16 cellular contexts compared by ENCODE assay signal in the genomic region with DNA sequence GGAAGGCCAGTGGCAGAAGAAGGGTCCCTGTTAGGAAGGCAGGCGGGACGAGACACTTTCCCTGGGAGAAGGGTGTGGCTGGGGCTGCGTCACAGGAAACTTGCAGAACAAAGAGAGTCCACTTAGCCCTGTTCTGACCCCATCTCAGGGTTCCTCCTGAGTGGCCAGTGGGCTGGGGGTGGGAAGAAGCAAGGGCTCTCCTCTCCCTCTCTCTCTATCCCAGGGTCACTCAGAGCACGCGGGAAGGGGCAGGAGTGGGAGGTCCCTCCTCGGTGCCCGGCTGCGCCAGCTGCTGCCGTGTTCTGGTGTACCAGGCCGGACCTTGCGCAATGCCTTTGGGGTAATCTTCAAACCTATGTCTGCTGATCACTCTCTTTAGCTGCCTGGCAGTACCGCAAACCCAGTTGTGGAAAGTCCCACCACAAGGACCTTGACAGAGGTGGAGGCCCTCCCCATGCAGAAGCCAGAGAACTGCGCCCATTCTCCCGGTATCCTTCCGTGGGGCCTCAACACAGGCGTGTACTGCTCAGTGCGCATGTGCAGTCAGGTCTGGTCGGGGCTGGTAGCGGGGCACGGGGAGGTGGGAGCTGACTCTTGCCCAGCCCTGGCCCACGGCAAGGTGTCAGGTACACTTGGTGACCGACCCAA. TPM values are rescaled to one million over a fixed set of nuclear protein-coding genes. Genes with fewer than 3 reads are reported as not detected.
DNase-seq lines count a peak whose midpoint lies in the region; ATAC-seq, FAIRE-seq and TF ChIP-seq lines count a peak whose summit lies in the region.
"Had no signal": no experiment of that assay in that cellular context is flagged by ENCODE, and none has a peak within 500 bp of the region (broad histone marks: within the 10 kb centered on the region; RNA-seq: fewer than 3 reads in every experiment).

No MANE protein-coding gene starts in this region.

- intact Hi-C loops in kidney (cut with DNase I), result no loop called here
- intact Hi-C loops in psoas muscle (cut with DNase I), result no loop called here
- intact Hi-C loops in PC-3 (cut with micrococcal nuclease), result no loop called here
- intact Hi-C loops in esophagus muscularis mucosa (cut with DNase I), result no loop called here

- H3K9me2 ChIP-seq in PC-3 (replicated peaks; ENCODE audit: low read length), result no peaks in the 10 kb centered on the region

- DNase-seq in H9 (no peak), kidney (peak; percentile 79), psoas muscle (no peak), PC-3 (no peak), esophagus muscularis mucosa (ENCODE audit: extremely low spot score) (no peak), glutamatergic neuron (no peak)
- DNase-seq: activated CD4-positive, alpha-beta T cell treated with anti-CD3 and anti-CD28 coated beads for 36 hours; activated T-cell treated with anti-CD3 and anti-CD28 coated beads, Interleukin-2, amount 50 U/mL, for 24 hours; effector memory CD8-positive, alpha-beta T cell; NCI-H187 treated with DMSO at 0.1 percent for 48 hours; NK-92 treated with Interleukin-12 subunit alpha and Interleukin-12 subunit beta, amount 100 ng/mL, for 24 hours; stimulated activated CD4-positive, alpha-beta T cell treated with anti-CD3 and anti-CD28 coated beads, Interleukin-4, amount 100 ng/mL, for 24 hours; stimulated activated naive CD4-positive, alpha-beta T cell had no signal

- H3K36me3 Mint-ChIP-seq in H9 (ENCODE audit: insufficient read depth in 1 of 3, low read depth in 3 of 3), result peaks cover 0 to 9% (median 3%) of the 10 kb centered on the region in 3 experiments; a peak in 4 of 7 replicates
- no peaks in the 10 kb centered on the region for H3K36me3 Mint-ChIP-seq in glutamatergic neuron (ENCODE audit: unreplicated experiment)

- H4K5ac ChIP-seq in H9 (ENCODE audit: insufficient read length, low read depth, low read length), result no peak overlapping the region

- no peak for TF ChIP-seq POLR2A in esophagus muscularis mucosa (IDR thresholded peaks at IDR 0.05; ENCODE audit: low read depth)

- no peak overlapping the region for H2BK120ac ChIP-seq in H9 (ENCODE audit: low read depth, low read length, poor library complexity, severe bottlenecking)

- H3T11ph ChIP-seq in H9 (ENCODE audit: low read length), result no peak overlapping the region

- H3K27me3 ChIP-seq in H9 (ENCODE audit: insufficient read depth, low read length) (no peaks in the 10 kb centered on the region), psoas muscle (ENCODE audit: insufficient read depth in 3 of 3, low read length in 2 of 3) (no peaks in the 10 kb centered on the region), PC-3 (ENCODE audit: low read length) (no peaks in the 10 kb centered on the region), esophagus muscularis mucosa (no peaks in the 10 kb centered on the region)
- H3K27me3 ChIP-seq: ascending aorta had no signal

- no peak overlapping the region for H3K4me2 ChIP-seq in H9 (ENCODE audit: insufficient read depth, insufficient read length, low read length)
- no peak overlapping the region for H3K4me2 ChIP-seq in PC-3 (ENCODE audit: low read length)

- no peak overlapping the region; the same call in 1 of the 2 replicates for H3K4ac ChIP-seq in H9 (ENCODE audit: low read depth, low read length)

- H2BK15ac ChIP-seq in H9 (ENCODE audit: low read depth, low read length), result no peak overlapping the region

- H4K91ac ChIP-seq in H9 (ENCODE audit: insufficient read length, low read depth, low read length), result no peak overlapping the region

- H3K23ac ChIP-seq in H9 (ENCODE audit: insufficient read length, low read depth, low read length), result no peak overlapping the region

- H2AFZ ChIP-seq in H9 (ENCODE audit: low read length) (no peak overlapping the region), PC-3 (ENCODE audit: low read length) (no peak overlapping the region)

- WGBS in H9 (ENCODE audit: extremely low coverage, insufficient read length, low lambda C conversion rate), result no CpG with 5 or more reads among the region's 22 CpGs
- WGBS in psoas muscle, 3 donors, result 92 to 94% (median 93%) methylated on average over 22 of the region's 22 CpGs
- WGBS in esophagus muscularis mucosa, result 96% methylated on average over 19 of the region's 22 CpGs

- H3K79me1 ChIP-seq in H9 (ENCODE audit: insufficient read depth, low read depth, low read length, poor library complexity, severe bottlenecking), result no peaks in the 10 kb centered on the region

- peaks cover 7 to 8% of the 10 kb centered on the region in 2 experiments for H3K9me3 Mint-ChIP-seq in H9
- H3K9me3 Mint-ChIP-seq in glutamatergic neuron (ENCODE audit: unreplicated experiment), result peaks cover 1% of the 10 kb centered on the region
- H3K9me3 Mint-ChIP-seq: effector memory CD8-positive, alpha-beta T cell had no signal

- no peak overlapping the region for H4K8ac ChIP-seq in H9 (replicated peaks; ENCODE audit: insufficient read length, low read depth, low read length)

- H3K4me1 ChIP-seq in H9 (ENCODE audit: insufficient read depth, low read length), result no peaks in the 10 kb centered on the region; the same call in 1 of the 2 replicates
- no peaks in the 10 kb centered on the region for H3K4me1 ChIP-seq in kidney (ENCODE audit: control insufficient read depth in 1 of 2, insufficient read depth in 1 of 2, low read depth in 1 of 2, low read length in 2 of 2)
- peaks cover 8% of the 10 kb centered on the region for H3K4me1 ChIP-seq in psoas muscle
- peaks cover 14% of the 10 kb centered on the region for H3K4me1 ChIP-seq in PC-3 (ENCODE audit: insufficient read depth, low read length)
- peaks cover 8 to 20% (median 15%) of the 10 kb centered on the region in 4 donors for H3K4me1 ChIP-seq in esophagus muscularis mucosa
- H3K4me1 ChIP-seq: ascending aorta had no signal

- peak overlapping the region; percentile 55; the same call in 1 of the 2 replicates for H3K14ac ChIP-seq in H9 (ENCODE audit: insufficient read depth, low read length)

- no peaks in the 10 kb centered on the region for H3K9me3 ChIP-seq in H9 (ENCODE audit: control insufficient read depth, low read depth, low read length)
- H3K9me3 ChIP-seq in kidney (ENCODE audit: control insufficient read depth in 1 of 2, low read length in 2 of 2), result no peaks in the 10 kb centered on the region
- H3K9me3 ChIP-seq in psoas muscle, result no peaks in the 10 kb centered on the region
- H3K9me3 ChIP-seq in PC-3 (ENCODE audit: low read length), result no peaks in the 10 kb centered on the region
- H3K9me3 ChIP-seq in esophagus muscularis mucosa, result no peaks in the 10 kb centered on the region
- H3K9me3 ChIP-seq: ascending aorta had no signal

- FAIRE-seq in kidney (lab: Jason Lieb, UNC), result no peak

- no peak overlapping the region for H2BK20ac ChIP-seq in H9 (ENCODE audit: low read depth, low read length, poor library complexity, severe bottlenecking)

- no peak overlapping the region for H3K56ac ChIP-seq in H9 (ENCODE audit: insufficient read length, low read depth, low read length)

- H3K79me2 ChIP-seq in H9 (ENCODE audit: insufficient read depth, low read length), result no peaks in the 10 kb centered on the region
- H3K79me2 ChIP-seq in PC-3 (ENCODE audit: low read length), result no peaks in the 10 kb centered on the region

- TF ChIP-seq CTCF in H9 (conservative IDR thresholded peaks at IDR 0.05) (no peak), VCaP (conservative IDR thresholded peaks at IDR 0.05) (no peak), kidney (IDR thresholded peaks at IDR 0.05; ENCODE audit: borderline replicate concordance, extremely low read depth, insufficient read depth) (no peak), psoas muscle (IDR thresholded peaks at IDR 0.05) (no peak), PC-3 (conservative IDR thresholded peaks at IDR 0.05; ENCODE audit: low read depth, low read length) (no peak), esophagus muscularis mucosa (IDR thresholded peaks at IDR 0.05) (no peak), glutamatergic neuron (IDR thresholded peaks at IDR 0.05; ENCODE audit: partially characterized antibody, unreplicated experiment) (no peak)

- H3F3A ChIP-seq in PC-3 (ENCODE audit: low read length, unreplicated experiment), result no peaks in the 10 kb centered on the region

- H3K4me1 Mint-ChIP-seq in H9 (peaks cover 14 to 15% of the 10 kb centered on the region in 2 experiments), glutamatergic neuron (ENCODE audit: low read depth, unreplicated experiment) (peaks cover 4% of the 10 kb centered on the region)

- BruUV-seq in PC-3 (replicated peaks; lab: Mats Ljungman, UMichigan), result no TSS peak

- H3K27me3 Mint-ChIP-seq in H9 (ENCODE audit: low read depth), result peaks cover 2% of the 10 kb centered on the region; the same call in 1 of the 2 replicates
- no peaks in the 10 kb centered on the region for H3K27me3 Mint-ChIP-seq in glutamatergic neuron (ENCODE audit: unreplicated experiment)
- H3K27me3 Mint-ChIP-seq: activated T-cell treated with anti-CD3 and anti-CD28 coated beads, Interleukin-2, amount 50 U/mL, for 24 hours; effector memory CD8-positive, alpha-beta T cell had no signal

- H3K36me3 ChIP-seq in kidney (ENCODE audit: control insufficient read depth in 1 of 2, insufficient read depth in 2 of 2, low read length in 2 of 2), result no peaks in the 10 kb centered on the region
- H3K36me3 ChIP-seq in psoas muscle (ENCODE audit: insufficient read depth in 1 of 2, low read depth in 1 of 2), result no peaks in the 10 kb centered on the region
- no peaks in the 10 kb centered on the region for H3K36me3 ChIP-seq in PC-3 (ENCODE audit: low read depth, low read length)
- H3K36me3 ChIP-seq in esophagus muscularis mucosa, result no peaks in the 10 kb centered on the region
- H3K36me3 ChIP-seq: ascending aorta had no signal

- H3K23me2 ChIP-seq in H9 (ENCODE audit: insufficient read length, low read depth, low read length, poor library complexity, severe bottlenecking), result no peaks in the 10 kb centered on the region

- H3K4me3 Mint-ChIP-seq in H9 (no peak overlapping the region), glutamatergic neuron (ENCODE audit: unreplicated experiment) (no peak overlapping the region)
- H3K4me3 Mint-ChIP-seq: activated CD4-positive, alpha-beta T cell treated with anti-CD3 and anti-CD28 coated beads for 36 hours; activated T-cell treated with anti-CD3 and anti-CD28 coated beads, Interleukin-2, amount 50 U/mL, for 24 hours; effector memory CD8-positive, alpha-beta T cell had no signal

- no peak overlapping the region for H3K9ac ChIP-seq in H9 (ENCODE audit: extremely low read depth, insufficient read length, low read length)
- no peak overlapping the region for H3K9ac ChIP-seq in kidney (ENCODE audit: low read length in 2 of 2)
- no peak overlapping the region for H3K9ac ChIP-seq in PC-3 (ENCODE audit: low read length)

- ATAC-seq in psoas muscle (peak in 3 of 4 donors; percentile 26 to 36 (median 33)), PC-3 (no peak), HG02840 (IDR thresholded peaks at IDR 0.05; ENCODE audit: low FRiP score, unreplicated experiment) (no peak)
- ATAC-seq: activated CD4-positive, alpha-beta T cell treated with anti-CD3 and anti-CD28 coated beads for 36 hours; effector memory CD8-positive, alpha-beta T cell had no signal

- no peak overlapping the region for H2BK12ac ChIP-seq in H9 (ENCODE audit: insufficient read length, low read depth, low read length)

- no peak for TF ChIP-seq EP300 in esophagus muscularis mucosa (IDR thresholded peaks at IDR 0.05)

- CTCF ChIA-PET in PC-3 (lab: Charles Lee), result no interaction called here

- H4K20me1 ChIP-seq in H9 (ENCODE audit: control insufficient read depth, insufficient read depth, insufficient read length) (no peaks in the 10 kb centered on the region), PC-3 (ENCODE audit: low read length) (no peaks in the 10 kb centered on the region)

- peak overlapping the region in 2 of 3 experiments; percentile 36 to 66; a peak in 3 of 7 replicates for H3K27ac Mint-ChIP-seq in H9
- no peak overlapping the region for H3K27ac Mint-ChIP-seq in glutamatergic neuron (ENCODE audit: unreplicated experiment)
- H3K27ac Mint-ChIP-seq: activated CD4-positive, alpha-beta T cell treated with anti-CD3 and anti-CD28 coated beads for 36 hours; activated T-cell treated with anti-CD3 and anti-CD28 coated beads, Interleukin-2, amount 50 U/mL, for 24 hours; effector memory CD8-positive, alpha-beta T cell had no signal

- no peak overlapping the region for H2BK5ac ChIP-seq in H9 (ENCODE audit: insufficient read length, low read length)

- no peak overlapping the region for H2AK5ac ChIP-seq in H9 (ENCODE audit: insufficient read length, low read length)

- POLR2A ChIA-PET in PC-3 (lab: Charles Lee; ENCODE audit: unreplicated experiment), result no interaction called here

- no peak overlapping the region for H3K4me3 ChIP-seq in kidney (ENCODE audit: low read length in 2 of 2)
- H3K4me3 ChIP-seq in psoas muscle, result no peak overlapping the region
- no peak overlapping the region for H3K4me3 ChIP-seq in PC-3 (ENCODE audit: low read length)
- H3K4me3 ChIP-seq in esophagus muscularis mucosa, result no peak overlapping the region
- H3K4me3 ChIP-seq: ascending aorta had no signal

- H3K27ac ChIP-seq in H9 (ENCODE audit: insufficient read length, low read depth, low read length) (no peak overlapping the region), VCaP (peak overlapping the region; percentile 59), kidney (ENCODE audit: low read depth in 2 of 2, low read length in 2 of 2) (no peak overlapping the region), psoas muscle (no peak overlapping the region), PC-3 (ENCODE audit: low read length) (no peak overlapping the region), esophagus muscularis mucosa (replicated peaks in 1 of 4) (no peak overlapping the region)
- H3K27ac ChIP-seq: ascending aorta had no signal

- peak overlapping the region; percentile 46 for H3K18ac ChIP-seq in H9 (ENCODE audit: insufficient read length, low read depth, low read length)

RNA-seq across cellular contexts. Expression of a gene that starts 47.8 kb away (rescaled TPM):
- total RNA-seq in H9 (2021) (3.3 and 3.9 TPM in 2 replicates), kidney (14.6 TPM), psoas muscle (10 to 100 TPM in 3 of 4 donors, 1 to 10 TPM in 1; 7.9 to 19.5 (median 12.4) TPM), PC-3 (2014; rRNA removed) (0.87 and 0.98 TPM in 2 replicates), esophagus muscularis mucosa (10 to 100 TPM; 11.3 to 21.6 (median 19.4) TPM), glutamatergic neuron (ENCODE audit: unreplicated experiment) (46.5 TPM)
- polyA plus RNA-seq in kidney (ENCODE audit: insufficient read depth, low read depth, low replicate concordance) (7.0 TPM), psoas muscle (10 to 100 TPM; 14.6 to 35.6 (median 15.3) TPM)

Comparison
In these comparisons a context has a peak if more than half of its experiments do, and no peak if none do; other contexts are left out.
1. ATAC-seq: peak in psoas muscle (3 of 4); none in PC-3 (single experiment) and HG02840 (single experiment).